ENCODE assay signal across 12 cellular contexts in the genomic region with DNA sequence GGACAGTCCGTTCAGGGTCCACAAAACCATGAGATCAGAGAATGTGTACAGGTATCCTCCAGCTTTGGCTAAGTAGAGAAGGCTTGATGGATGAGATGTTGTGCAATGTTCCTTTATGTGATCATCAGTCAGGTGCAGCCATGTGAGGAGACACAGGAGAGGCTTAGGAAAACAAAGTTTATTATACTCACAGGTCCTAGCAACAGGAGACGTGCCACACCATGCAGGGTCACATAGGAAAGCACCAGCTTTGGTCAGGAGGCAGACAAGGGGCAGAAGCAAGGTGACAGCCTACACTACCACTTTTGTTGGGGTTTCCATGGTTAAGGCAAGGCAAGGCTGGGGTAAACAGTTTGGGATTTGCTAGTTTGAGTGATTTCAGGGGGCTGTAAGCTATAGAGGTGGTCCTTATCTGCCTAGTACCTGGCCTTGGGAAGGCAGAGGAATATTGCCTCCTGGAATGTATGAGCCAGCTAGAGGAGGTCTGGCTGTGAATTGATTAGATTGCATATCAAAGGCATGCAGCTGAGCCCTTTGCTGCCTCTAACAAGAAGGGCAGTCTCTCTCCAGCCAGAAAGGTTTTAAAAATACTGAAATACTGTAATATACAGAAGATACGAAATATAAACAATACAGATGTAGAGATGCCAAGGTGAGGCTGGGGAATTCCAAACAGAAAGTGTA.
"Had no signal": no experiment of that assay in that cellular context is flagged by ENCODE, and none has a peak within 500 bp of the region (broad histone marks: within the 10 kb centered on the region; RNA-seq: fewer than 3 reads in every experiment).

No MANE protein-coding gene starts in this region.

- DNase-seq: activated CD4-positive, alpha-beta T cell treated with anti-CD3 and anti-CD28 coated beads for 4 hours; activated CD8-positive, alpha-beta T cell treated with anti-CD3 and anti-CD28 coated beads, Interleukin-2, amount 10 ng/mL, durations not matched to agents 7 days and 5 days; activated naive CD4-positive, alpha-beta T cell treated with anti-CD3 and anti-CD28 coated beads for 36 hours; islet precursor cell; left ventricle myocardium superior; ovary; stimulated activated CD4-positive, alpha-beta T cell treated with anti-CD3 and anti-CD28 coated beads, Interleukin-4, amount 100 ng/mL, for 1 hour; T-helper 9 cell; upper lobe of right lung; WERI-Rb-1 had no signal

- H3K27me3 ChIP-seq: ovary, upper lobe of right lung had no signal

- H3K4me1 Mint-ChIP-seq: neural crest cell had no signal

- ATAC-seq: activated CD8-positive, alpha-beta T cell treated with anti-CD3 and anti-CD28 coated beads, Interleukin-2, amount 10 ng/mL, durations not matched to agents 7 days and 5 days; left ventricle myocardium superior; upper lobe of right lung had no signal

- H3K4me1 ChIP-seq: upper lobe of right lung had no signal

- H3K9me3 ChIP-seq: ovary, upper lobe of right lung had no signal

- H3K36me3 ChIP-seq: ovary, upper lobe of right lung, WERI-Rb-1 had no signal

- H3K27ac Mint-ChIP-seq: activated CD8-positive, alpha-beta T cell treated with anti-CD3 and anti-CD28 coated beads, Interleukin-2, amount 10 ng/mL, durations not matched to agents 7 days and 5 days; activated naive CD4-positive, alpha-beta T cell treated with anti-CD3 and anti-CD28 coated beads for 36 hours; stimulated activated naive CD8-positive, alpha-beta T cell treated with anti-CD3 and anti-CD28 coated beads, Interleukin-15, Interleukin-2, amounts not matched to agents 100 ng/mL and 50 ng/mL, for 24 hours had no signal

- H3K9me3 Mint-ChIP-seq: activated naive CD4-positive, alpha-beta T cell treated with anti-CD3 and anti-CD28 coated beads for 36 hours had no signal

- H3K4me3 ChIP-seq: ovary, upper lobe of right lung had no signal

- H3K4me3 Mint-ChIP-seq: activated CD8-positive, alpha-beta T cell treated with anti-CD3 and anti-CD28 coated beads, Interleukin-2, amount 10 ng/mL, durations not matched to agents 7 days and 5 days; activated naive CD4-positive, alpha-beta T cell treated with anti-CD3 and anti-CD28 coated beads for 36 hours; neural crest cell; stimulated activated naive CD8-positive, alpha-beta T cell treated with anti-CD3 and anti-CD28 coated beads, Interleukin-15, Interleukin-2, amounts not matched to agents 100 ng/mL and 50 ng/mL, for 24 hours had no signal

- H3K27ac ChIP-seq: ovary, upper lobe of right lung, WERI-Rb-1 had no signal
